13 cellular contexts compared by ENCODE assay signal in the genomic region with DNA sequence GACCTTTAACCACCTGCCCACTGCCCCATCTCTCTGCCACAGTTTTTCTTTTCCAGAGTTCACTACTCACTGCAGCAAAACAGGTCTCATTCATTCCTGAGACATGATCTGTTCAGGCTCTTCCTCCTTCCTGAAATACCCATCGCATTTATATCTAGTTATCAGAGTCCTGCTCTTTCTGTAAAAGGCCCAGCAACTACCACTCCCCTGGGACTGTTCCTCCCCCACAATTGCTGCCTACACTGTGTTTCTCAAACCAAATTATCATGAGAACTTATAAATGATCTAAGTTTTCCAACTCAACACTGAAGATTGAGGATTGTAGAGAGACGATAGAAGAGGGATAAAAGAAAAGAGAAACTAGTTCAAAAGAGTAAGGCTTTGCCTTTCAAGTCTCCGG. TPM values are rescaled to one million over a fixed set of nuclear protein-coding genes. Genes with fewer than 3 reads are reported as not detected.
A peak's percentile ranks its signal among the peaks of the same experiment; 100 is the strongest.
DNase-seq lines count a peak whose midpoint lies in the region; ATAC-seq, FAIRE-seq and TF ChIP-seq lines count a peak whose summit lies in the region.
"Had no signal": no experiment of that assay in that cellular context is flagged by ENCODE, and none has a peak within 500 bp of the region (broad histone marks: within the 10 kb centered on the region; RNA-seq: fewer than 3 reads in every experiment).

No MANE protein-coding gene starts in this region.

- ATAC-seq in left cardiac atrium (peak in 1 of 2 donors; percentile 76), GM18519 (IDR thresholded peaks at IDR 0.05; ENCODE audit: low FRiP score, unreplicated experiment) (no peak)
- ATAC-seq: psoas muscle had no signal

- in situ Hi-C loops in astrocyte of the spinal cord (cut with HindIII; ENCODE audit: low sequenced_read_pairs), result no loop called here

- no peak overlapping the region for H3K4me3 ChIP-seq in astrocyte of the spinal cord (ENCODE audit: low read depth, low read length)
- no peak overlapping the region for H3K4me3 ChIP-seq in tibial artery
- H3K4me3 ChIP-seq: psoas muscle, stomach had no signal

- H3K27me3 ChIP-seq in tibial artery, result no peaks in the 10 kb centered on the region
- H3K27me3 ChIP-seq: stomach had no signal

- peak overlapping the region; percentile 88 for H3K27ac Mint-ChIP-seq in HFFc6
- H3K27ac Mint-ChIP-seq: CD4-positive, alpha-beta memory T cell; T-helper 2 cell treated with Interferon-gamma antibody and Interleukin-4, amounts not matched to agents 5 μg/mL and 100 μg/mL, for 36 hours had no signal

- H3K36me3 ChIP-seq in tibial artery, result no peaks in the 10 kb centered on the region
- H3K36me3 ChIP-seq: stomach had no signal

- intact Hi-C loops in left cardiac atrium (cut with DNase I) (no loop called here), tibial artery (cut with DNase I; ENCODE audit: low total_unique reads) (loop anchor here (5.0 kb wide), 1 partner anchor 213 kb away; no protein-coding TSS in a partner anchor)

- TF ChIP-seq CTCF in HFFc6 (IDR thresholded peaks at IDR 0.05) (no peak), astrocyte of the spinal cord (IDR thresholded peaks at IDR 0.05; ENCODE audit: low read depth, low read length) (no peak), tibial artery (IDR thresholded peaks at IDR 0.05) (no peak)

- DNase-seq in HFFc6, result peak; percentile 23
- peak; percentile 51 for DNase-seq in astrocyte of the spinal cord (ENCODE audit: low read depth, low spot score)
- DNase-seq in left cardiac atrium, result peak; percentile 30
- DNase-seq in tibial artery, result no peak
- no peak for DNase-seq in GM19239 (ENCODE audit: insufficient read length, low spot score)
- no peak for DNase-seq in NCI-H1092 (lab: John Stamatoyannopoulos, UW)
- DNase-seq: CD4-positive, alpha-beta memory T cell; GF-D8; MV-4-11; psoas muscle; stomach had no signal

- no peaks in the 10 kb centered on the region; the same call in 1 of the 2 replicates for H3K27me3 Mint-ChIP-seq in HFFc6 (ENCODE audit: insufficient read depth)

- H3K4me3 Mint-ChIP-seq in HFFc6, result peak overlapping the region; percentile 71
- H3K4me3 Mint-ChIP-seq: CD4-positive, alpha-beta memory T cell; T-helper 2 cell treated with Interferon-gamma antibody and Interleukin-4, amounts not matched to agents 5 μg/mL and 100 μg/mL, for 36 hours had no signal

- H3K9me3 ChIP-seq in tibial artery, result no peaks in the 10 kb centered on the region
- H3K9me3 ChIP-seq: psoas muscle, stomach had no signal

- H3K9me3 Mint-ChIP-seq in HFFc6, result no peaks in the 10 kb centered on the region
- H3K9me3 Mint-ChIP-seq: CD4-positive, alpha-beta memory T cell; T-helper 2 cell treated with Interferon-gamma antibody and Interleukin-4, amounts not matched to agents 5 μg/mL and 100 μg/mL, for 36 hours had no signal

- no peak for FAIRE-seq in GM19239 (lab: Jason Lieb, UNC)

- peaks cover 0 to 24% (median 4%) of the 10 kb centered on the region in 4 donors for H3K4me1 ChIP-seq in tibial artery
- H3K4me1 ChIP-seq: psoas muscle had no signal

- peak overlapping the region; percentile 53 to 63 for H3K27ac ChIP-seq in tibial artery

- H3K36me3 Mint-ChIP-seq in HFFc6 (ENCODE audit: low read depth), result no peaks in the 10 kb centered on the region
- H3K36me3 Mint-ChIP-seq: CD4-positive, alpha-beta memory T cell had no signal

- peaks cover 30% of the 10 kb centered on the region for H3K4me1 Mint-ChIP-seq in HFFc6 (ENCODE audit: low read depth)
- H3K4me1 Mint-ChIP-seq: CD4-positive, alpha-beta memory T cell had no signal

RNA-seq across cellular contexts. Expression of a gene that starts 40.8 kb away (rescaled TPM):
- total RNA-seq in HFFc6 (2021; fragmentation: NEBNext Ultra II Directional; extraction: Animal tissue kit (Norgen Biotek cat#: 25700)), result 10 to 100 TPM; 46.1 to 50.7 (median 46.6) TPM
- total RNA-seq in left cardiac atrium, result 10 to 100 TPM; 46.0 to 46.9 TPM

RNA-seq across cellular contexts. Expression of a gene that starts 52.2 kb away (rescaled TPM):
- total RNA-seq in HFFc6 (2021; fragmentation: NEBNext Ultra II Directional; extraction: Animal tissue kit (Norgen Biotek cat#: 25700)), result 100 to 1,000 TPM; 179 to 208 (median 193) TPM
- 100 to 1,000 TPM in 1 of 2 donors, 10 to 100 TPM in 1; 96.4 to 128 TPM for total RNA-seq in left cardiac atrium

Comparison
In these comparisons a context has a peak if more than half of its experiments do, and no peak if none do; other contexts are left out.
1. DNase-seq: peak in HFFc6 (single experiment), astrocyte of the spinal cord (single experiment) and left cardiac atrium (single experiment); none in tibial artery (0 of 2), GM19239 (single experiment) and NCI-H1092 (single experiment).